In genomic region chr3:21914451-21914850, GRCh38 we compare ENCODE assay signal across 24 cellular contexts.
DNase-seq lines count a peak whose midpoint lies in the region; ATAC-seq and TF ChIP-seq lines count a peak whose summit lies in the region.
"Had no signal": no experiment of that assay in that cellular context is flagged by ENCODE, and none has a peak within 500 bp of the region (broad histone marks: within the 10 kb centered on the region; RNA-seq: fewer than 3 reads in every experiment).

No MANE protein-coding gene starts in this region.

- no peaks in the 10 kb centered on the region for H3K79me2 ChIP-seq in smooth muscle cell (ENCODE audit: low read depth)
- H3K79me2 ChIP-seq in GM23338 (replicated peaks; ENCODE audit: insufficient read depth), result no peaks in the 10 kb centered on the region

- H3K27me3 ChIP-seq in smooth muscle cell (ENCODE audit: low read depth) (no peaks in the 10 kb centered on the region), GM23338 (ENCODE audit: insufficient read depth) (no peaks in the 10 kb centered on the region)
- H3K27me3 ChIP-seq: BLaER1, SJSA1 had no signal

- WGBS in smooth muscle cell (ENCODE audit: low lambda C conversion rate), result 77% methylated on average over 2 of the region's 2 CpGs

- H3K36me3 ChIP-seq in smooth muscle cell (ENCODE audit: low read depth), result no peaks in the 10 kb centered on the region
- no peaks in the 10 kb centered on the region for H3K36me3 ChIP-seq in GM23338 (ENCODE audit: insufficient read depth)
- H3K36me3 ChIP-seq: BLaER1, SJSA1 had no signal

- H4K20me1 ChIP-seq in smooth muscle cell (ENCODE audit: low read depth) (no peaks in the 10 kb centered on the region), GM23338 (replicated peaks; ENCODE audit: insufficient read depth) (no peaks in the 10 kb centered on the region)
- H4K20me1 ChIP-seq: BLaER1 had no signal

- no peaks in the 10 kb centered on the region for H3F3A ChIP-seq in smooth muscle cell (ENCODE audit: low read depth)
- no peaks in the 10 kb centered on the region for H3F3A ChIP-seq in GM23338 (replicated peaks; ENCODE audit: low read depth)

- H3K4me1 ChIP-seq in smooth muscle cell (ENCODE audit: low read depth), result peaks cover 15% of the 10 kb centered on the region
- peaks cover 12% of the 10 kb centered on the region for H3K4me1 ChIP-seq in GM23338 (ENCODE audit: insufficient read depth)
- H3K4me1 ChIP-seq: SJSA1 had no signal

- H3K4me3 Mint-ChIP-seq in GM23338, result no peak overlapping the region
- H3K4me3 Mint-ChIP-seq: CD4-positive, alpha-beta T cell had no signal

- H3K9me2 ChIP-seq in GM23338 (ENCODE audit: insufficient read depth), result no peaks in the 10 kb centered on the region

- H3K36me3 Mint-ChIP-seq in GM23338 (ENCODE audit: low read depth), result no peaks in the 10 kb centered on the region

- H3K4me2 ChIP-seq in smooth muscle cell (peak overlapping the region; percentile 31), GM23338 (no peak overlapping the region)
- H3K4me2 ChIP-seq: BLaER1, KMS-11 had no signal

- TF ChIP-seq CTCF in fibroblast of pulmonary artery (IDR thresholded peaks at IDR 0.05; ENCODE audit: low read length, missing control alignments) (no peak), smooth muscle cell (IDR thresholded peaks at IDR 0.05; ENCODE audit: borderline replicate concordance, insufficient read depth, poor library complexity, severe bottlenecking) (no peak), GM23338 (conservative IDR thresholded peaks at IDR 0.05; ENCODE audit: low read depth in 2 of 2) (no peak)

- H3K27me3 Mint-ChIP-seq in GM23338 (ENCODE audit: insufficient read depth, low read depth, poor library complexity), result no peaks in the 10 kb centered on the region
- H3K27me3 Mint-ChIP-seq: CD4-positive, alpha-beta T cell had no signal

- ATAC-seq in GM23338, result no peak
- ATAC-seq: GM12878, Right ventricle myocardium inferior had no signal

- H2AFZ ChIP-seq in smooth muscle cell (ENCODE audit: low read depth), result no peak overlapping the region
- H2AFZ ChIP-seq in GM23338, result no peak overlapping the region

- DNase-seq in DMS53 (lab: John Stamatoyannopoulos, UW), result peak; percentile 2
- DNase-seq in DMS53 treated with DMSO at 0.1 percent for 48 hours (lab: John Stamatoyannopoulos, UW; ENCODE audit: unreplicated experiment), result no peak
- peak; percentile 3 for DNase-seq in amniotic epithelial cell (ENCODE audit: low read depth)
- peak; percentile 22 for DNase-seq in fibroblast of pulmonary artery (ENCODE audit: low read depth)
- DNase-seq in smooth muscle cell (lab: John Stamatoyannopoulos, UW; ENCODE audit: unreplicated experiment), result no peak
- no peak for DNase-seq in mucosa of gallbladder (ENCODE audit: low spot score)
- no peak for DNase-seq in GM23338 (ENCODE audit: low spot score)
- no peak for DNase-seq in NCI-H2227 (lab: John Stamatoyannopoulos, UW; ENCODE audit: unreplicated experiment)
- DNase-seq: ACHN; CD4-positive, alpha-beta T cell; COR-L47; GOT3; HCEC 1CT; NCI-H1105; NCI-H146; NCI-H2029 treated with DMSO at 0.1 percent for 48 hours; NCI-H2171; OCI-M1 had no signal

- no peak overlapping the region for H3K27ac Mint-ChIP-seq in GM23338
- H3K27ac Mint-ChIP-seq: CD4-positive, alpha-beta T cell had no signal

- H3K9me3 ChIP-seq in smooth muscle cell (replicated peaks; ENCODE audit: low read depth), result no peaks in the 10 kb centered on the region
- H3K9me3 ChIP-seq: BLaER1 had no signal

- no peaks in the 10 kb centered on the region for H3K9me3 Mint-ChIP-seq in GM23338
- H3K9me3 Mint-ChIP-seq: CD4-positive, alpha-beta T cell had no signal

- H3K4me3 ChIP-seq in fibroblast of pulmonary artery (replicated peaks; ENCODE audit: low read depth, low read length) (no peak overlapping the region), smooth muscle cell (no peak overlapping the region), GM23338 (no peak overlapping the region)
- H3K4me3 ChIP-seq: BLaER1, GM12878, SJSA1 had no signal

- H3K4me1 Mint-ChIP-seq in GM23338, result peaks cover 13% of the 10 kb centered on the region; the same call in 2 of the 3 replicates

- H3K9ac ChIP-seq in smooth muscle cell (ENCODE audit: low read depth), result no peak overlapping the region
- H3K9ac ChIP-seq: BLaER1, KMS-11 had no signal

- H3K27ac ChIP-seq in smooth muscle cell (ENCODE audit: low read depth) (no peak overlapping the region), GM23338 (ENCODE audit: low read depth) (no peak overlapping the region)
- H3K27ac ChIP-seq: 22Rv1, BLaER1, KMS-11, SJSA1 had no signal

TF ChIP-seq in GM23338, 12 proteins besides CTCF, POLR2A, EP300 and RAD21 (continues in another document):
- TF ChIP-seq POLR2AphosphoS5 (IDR thresholded peaks at IDR 0.05; ENCODE audit: low read depth) (no peak), ETS1 (IDR thresholded peaks at IDR 0.05) (no peak), EZH2 (IDR thresholded peaks at IDR 0.05; ENCODE audit: low read depth, unreplicated experiment) (no peak), ZNF331 (CRISPR knock-in tag; IDR thresholded peaks at IDR 0.05; ENCODE audit: low read depth) (no peak), ZNF114 (CRISPR knock-in tag; IDR thresholded peaks at IDR 0.05) (no peak), REST (IDR thresholded peaks at IDR 0.05; ENCODE audit: unreplicated experiment) (no peak), JUNB (IDR thresholded peaks at IDR 0.05; ENCODE audit: unreplicated experiment) (no peak), NANOG (IDR thresholded peaks at IDR 0.05; ENCODE audit: borderline replicate concordance) (no peak)

Comparison
In these comparisons a context has a peak if more than half of its experiments do, and no peak if none do; other contexts are left out.
1. DNase-seq: peak in DMS53 (single experiment), amniotic epithelial cell (single experiment) and fibroblast of pulmonary artery (single experiment); none in DMS53 treated with DMSO at 0.1 percent for 48 hours (single experiment), smooth muscle cell (single experiment), mucosa of gallbladder (single experiment), GM23338 (single experiment) and NCI-H2227 (single experiment).